Comparison of ENCODE assay signal across 15 cellular contexts in genomic region chr1:52659851-52660596, GRCh38. TPM values are rescaled to one million over a fixed set of nuclear protein-coding genes. Genes with fewer than 3 reads are reported as not detected.
DNase-seq lines count a peak whose midpoint lies in the region; ATAC-seq and TF ChIP-seq lines count a peak whose summit lies in the region.
"Had no signal": no experiment of that assay in that cellular context is flagged by ENCODE, and none has a peak within 500 bp of the region (broad histone marks: within the 10 kb centered on the region; RNA-seq: fewer than 3 reads in every experiment).

No MANE protein-coding gene starts in this region.

- no peaks in the 10 kb centered on the region for H3K27me3 Mint-ChIP-seq in CD8-positive, alpha-beta memory T cell
- no peaks in the 10 kb centered on the region for H3K27me3 Mint-ChIP-seq in activated T-helper 1 cell treated with anti-CD3 and anti-CD28 coated beads, Interleukin-12 subunit alpha, Interleukin-12 subunit beta, Interleukin-2, Interleukin-4 antibody, amounts not matched to agents 30 ng/mL and 10 ng/mL and 1 ng/mL, durations not matched to agents 14 hours and 24 hours and 36 hours (ENCODE audit: insufficient read depth)
- H3K27me3 Mint-ChIP-seq: effector memory CD8-positive, alpha-beta T cell had no signal

- H3K27ac Mint-ChIP-seq in CD8-positive, alpha-beta memory T cell = peak overlapping the region in 6 of 8 donors; percentile 28 to 85 (median 63)
- peak overlapping the region; percentile 90 for H3K27ac Mint-ChIP-seq in activated T-helper 1 cell treated with anti-CD3 and anti-CD28 coated beads, Interleukin-12 subunit alpha, Interleukin-12 subunit beta, Interleukin-2, Interleukin-4 antibody, amounts not matched to agents 30 ng/mL and 10 ng/mL and 1 ng/mL, durations not matched to agents 14 hours and 24 hours and 36 hours

- no peak overlapping the region for H3K4me3 Mint-ChIP-seq in CD8-positive, alpha-beta memory T cell
- H3K4me3 Mint-ChIP-seq in activated T-helper 1 cell treated with anti-CD3 and anti-CD28 coated beads, Interleukin-12 subunit alpha, Interleukin-12 subunit beta, Interleukin-2, Interleukin-4 antibody, amounts not matched to agents 30 ng/mL and 10 ng/mL and 1 ng/mL, durations not matched to agents 14 hours and 24 hours and 36 hours = peak overlapping the region; percentile 29
- H3K4me3 Mint-ChIP-seq: effector memory CD8-positive, alpha-beta T cell had no signal

- H3K9ac ChIP-seq in HUES48 (ENCODE audit: low read depth, low read length) (no peak overlapping the region), SK-N-SH (no peak overlapping the region)
- H3K9ac ChIP-seq: BLaER1 had no signal

- H3K27me3 ChIP-seq in CD8-positive, alpha-beta memory T cell (ENCODE audit: insufficient read depth, low read length, poor library complexity, severe bottlenecking) = no peaks in the 10 kb centered on the region
- H3K27me3 ChIP-seq in HUES48 (ENCODE audit: control insufficient read depth, insufficient read depth, low read length) (no peaks in the 10 kb centered on the region), SK-N-SH (ENCODE audit: insufficient read depth) (no peaks in the 10 kb centered on the region)
- H3K27me3 ChIP-seq: BLaER1, uterus had no signal

- WGBS in mesodermal cell (ENCODE audit: insufficient coverage in 2 of 2), 2 experiments = 31% methylated on average over 11 to 13 of the region's 13 CpGs
- 72% methylated on average over 9 of the region's 13 CpGs for WGBS in SK-N-SH (ENCODE audit: low lambda C conversion rate)

- POLR2A ChIA-PET in CD8-positive, alpha-beta memory T cell (lab: Charles Lee) = no interaction called here
- POLR2A ChIA-PET in SK-N-SH (lab: Yijun Ruan, JAX) = no interaction called here

- H3K9me3 Mint-ChIP-seq in CD8-positive, alpha-beta memory T cell = no peaks in the 10 kb centered on the region
- no peaks in the 10 kb centered on the region for H3K9me3 Mint-ChIP-seq in activated T-helper 1 cell treated with anti-CD3 and anti-CD28 coated beads, Interleukin-12 subunit alpha, Interleukin-12 subunit beta, Interleukin-2, Interleukin-4 antibody, amounts not matched to agents 30 ng/mL and 10 ng/mL and 1 ng/mL, durations not matched to agents 14 hours and 24 hours and 36 hours
- H3K9me3 Mint-ChIP-seq: effector memory CD8-positive, alpha-beta T cell had no signal

- no peaks in the 10 kb centered on the region for H3K79me2 ChIP-seq in SK-N-SH (ENCODE audit: insufficient read depth)

- no peaks in the 10 kb centered on the region for H3K9me3 ChIP-seq in CD8-positive, alpha-beta memory T cell (ENCODE audit: low read length)
- H3K9me3 ChIP-seq in HUES48 (ENCODE audit: control insufficient read depth, insufficient read depth, low read length) (no peaks in the 10 kb centered on the region), mesodermal cell (ENCODE audit: control insufficient read depth, low read length) (no peaks in the 10 kb centered on the region), SK-N-SH (no peaks in the 10 kb centered on the region)
- H3K9me3 ChIP-seq: BLaER1, uterus had no signal

- H3F3A ChIP-seq in SK-N-SH (replicated peaks; ENCODE audit: insufficient read depth) = no peaks in the 10 kb centered on the region

- CTCF ChIA-PET in CD8-positive, alpha-beta memory T cell (lab: Charles Lee) = no interaction called here
- CTCF ChIA-PET in SK-N-SH (lab: Yijun Ruan, JAX) = interaction anchor here (1.2 kb wide), 1 partner anchor 26 kb away, joined by 3 read pairs; no protein-coding TSS in a partner anchor

- no peak for DNase-seq in CD8-positive, alpha-beta memory T cell
- no peak for DNase-seq in activated T-helper 1 cell treated with anti-CD3 and anti-CD28 coated beads, Interleukin-12 subunit alpha, Interleukin-12 subunit beta, Interleukin-2, Interleukin-4 antibody, amounts not matched to agents 30 ng/mL and 10 ng/mL and 1 ng/mL, durations not matched to agents 14 hours and 24 hours and 36 hours (ENCODE audit: low spot score)
- DNase-seq in stimulated activated CD4-positive, alpha-beta T cell treated with anti-CD3 and anti-CD28 coated beads, Interleukin-2, amount 100 ng/mL, for 48 hours = no peak
- DNase-seq in SW480 (ENCODE audit: low spot score) (no peak), SK-N-SH (no peak)
- DNase-seq: activated CD4-positive, alpha-beta T cell treated with anti-CD3 and anti-CD28 coated beads, Interleukin-2, amount 50 U/mL, for 1 hour; anterior cingulate cortex; effector memory CD8-positive, alpha-beta T cell; Right ventricle myocardium superior; uterus had no signal

- H4K20me1 ChIP-seq in SK-N-SH (ENCODE audit: insufficient read depth) = no peaks in the 10 kb centered on the region
- H4K20me1 ChIP-seq: BLaER1 had no signal

- H3K36me3 ChIP-seq in CD8-positive, alpha-beta memory T cell (ENCODE audit: insufficient read depth, low read length) = peaks cover 10% of the 10 kb centered on the region
- no peaks in the 10 kb centered on the region for H3K36me3 ChIP-seq in HUES48 (ENCODE audit: control insufficient read depth, insufficient read depth, low read length)
- no peaks in the 10 kb centered on the region for H3K36me3 ChIP-seq in mesodermal cell (ENCODE audit: control insufficient read depth, insufficient read depth, low read length)
- no peaks in the 10 kb centered on the region for H3K36me3 ChIP-seq in SK-N-SH (replicated peaks in 1 of 2; ENCODE audit: control insufficient read depth in 1 of 2, insufficient read depth in 2 of 2, low read length in 1 of 2)
- H3K36me3 ChIP-seq: uterus had no signal

- H3K4me2 ChIP-seq in SK-N-SH = no peak overlapping the region
- H3K4me2 ChIP-seq: BLaER1 had no signal

- no peak for TF ChIP-seq EP300 in SK-N-SH (IDR thresholded peaks at IDR 0.05; ENCODE audit: borderline replicate concordance in 1 of 2, low read depth in 1 of 2, low read length in 1 of 2)

- no peak for TF ChIP-seq RAD21 in SK-N-SH (IDR thresholded peaks at IDR 0.05; ENCODE audit: low read length)

- no peak overlapping the region for H2AFZ ChIP-seq in SK-N-SH (ENCODE audit: low read depth)

- H3K36me3 Mint-ChIP-seq in CD8-positive, alpha-beta memory T cell = peaks cover 0 to 49% (median 6%) of the 10 kb centered on the region in 3 donors
- peaks cover 14% of the 10 kb centered on the region for H3K36me3 Mint-ChIP-seq in activated T-helper 1 cell treated with anti-CD3 and anti-CD28 coated beads, Interleukin-12 subunit alpha, Interleukin-12 subunit beta, Interleukin-2, Interleukin-4 antibody, amounts not matched to agents 30 ng/mL and 10 ng/mL and 1 ng/mL, durations not matched to agents 14 hours and 24 hours and 36 hours (ENCODE audit: low read depth)

- H3K9me2 ChIP-seq in SK-N-SH = no peaks in the 10 kb centered on the region

- intact Hi-C loops in activated T-helper 1 cell treated with anti-CD3 and anti-CD28 coated beads, Interleukin-12 subunit alpha, Interleukin-12 subunit beta, Interleukin-2, Interleukin-4 antibody, amounts not matched to agents 30 ng/mL and 10 ng/mL and 1 ng/mL, durations not matched to agents 14 hours and 24 hours and 36 hours (cut with micrococcal nuclease) = loop anchor here (1.0 to 2.0 kb wide), 5 partner anchors 23 to 108 kb away; partner anchors contain the start of genes GPX7 and SHISAL2A

- no peak overlapping the region for H3K27ac ChIP-seq in CD8-positive, alpha-beta memory T cell (ENCODE audit: low read depth, low read length)
- H3K27ac ChIP-seq in HUES48 (ENCODE audit: low read depth, low read length) (peak overlapping the region; percentile 84), mesodermal cell (ENCODE audit: low read depth, low read length, severe bottlenecking) (peak overlapping the region; percentile 85), SK-N-SH (ENCODE audit: low read depth in 2 of 2, low read length in 1 of 2) (no peak overlapping the region)
- H3K27ac ChIP-seq: BLaER1, uterus had no signal

- TF ChIP-seq CTCF in SK-N-SH (IDR thresholded peaks at IDR 0.05) = no peak

- peaks cover 7 to 22% (median 15%) of the 10 kb centered on the region in 3 donors for H3K4me1 Mint-ChIP-seq in CD8-positive, alpha-beta memory T cell
- peaks cover 31% of the 10 kb centered on the region for H3K4me1 Mint-ChIP-seq in activated T-helper 1 cell treated with anti-CD3 and anti-CD28 coated beads, Interleukin-12 subunit alpha, Interleukin-12 subunit beta, Interleukin-2, Interleukin-4 antibody, amounts not matched to agents 30 ng/mL and 10 ng/mL and 1 ng/mL, durations not matched to agents 14 hours and 24 hours and 36 hours (ENCODE audit: low read depth)

- ATAC-seq in GM19395 (IDR thresholded peaks at IDR 0.05; ENCODE audit: unreplicated experiment) = no peak
- ATAC-seq: effector memory CD8-positive, alpha-beta T cell had no signal

- H3K4me1 ChIP-seq in CD8-positive, alpha-beta memory T cell (ENCODE audit: insufficient read depth, low read length) = no peaks in the 10 kb centered on the region
- peaks cover 30% of the 10 kb centered on the region for H3K4me1 ChIP-seq in HUES48 (ENCODE audit: control insufficient read depth, insufficient read depth, low read length)
- peaks cover 12% of the 10 kb centered on the region for H3K4me1 ChIP-seq in mesodermal cell (ENCODE audit: control insufficient read depth, insufficient read depth, low read length, poor library complexity, severe bottlenecking)
- peaks cover 0 to 4% of the 10 kb centered on the region in 2 experiments; a peak in 2 of 4 replicates for H3K4me1 ChIP-seq in SK-N-SH (ENCODE audit: control insufficient read depth in 1 of 2, insufficient read depth in 2 of 2, low read depth in 1 of 2, low read length in 1 of 2)
- H3K4me1 ChIP-seq: uterus had no signal

- H3K4me3 ChIP-seq in CD8-positive, alpha-beta memory T cell (ENCODE audit: low read length) = no peak overlapping the region
- H3K4me3 ChIP-seq in HUES48 (ENCODE audit: low read depth, low read length) (peak overlapping the region; percentile 19; the same call in 1 of the 2 replicates), mesodermal cell (ENCODE audit: extremely low read depth, insufficient read depth, low read length, poor library complexity, severe bottlenecking) (no peak overlapping the region), SK-N-SH (ENCODE audit: low read depth in 2 of 2, low read length in 1 of 2) (no peak overlapping the region)
- H3K4me3 ChIP-seq: BLaER1, uterus had no signal

RNA-seq across cellular contexts. Expression of gene SHISAL2A, which starts 27.1 kb away (rescaled TPM):
- total RNA-seq in CD8-positive, alpha-beta memory T cell = 10 to 100 TPM; 15.7 to 16.7 TPM
- polyA plus RNA-seq in CD8-positive, alpha-beta memory T cell = 11.3 TPM
- 5.7 and 6.0 TPM in 2 replicates for total RNA-seq in activated T-helper 1 cell treated with anti-CD3 and anti-CD28 coated beads, Interleukin-12 subunit alpha, Interleukin-12 subunit beta, Interleukin-2, Interleukin-4 antibody, amounts not matched to agents 30 ng/mL and 10 ng/mL and 1 ng/mL, durations not matched to agents 14 hours and 24 hours and 36 hours
- polyA plus RNA-seq in mesodermal cell (2013, experiment 1 of 2) = 0.74 TPM
- 0.25 TPM for polyA plus RNA-seq in mesodermal cell (2013, experiment 2 of 2)
- polyA plus RNA-seq in SK-N-SH (2012; rRNA removed) = 0.07 TPM in 1 of 2 replicates, not detected in the other
- polyA plus RNA-seq in SK-N-SH (2012; cell fraction: cytosol; rRNA removed) = not detected in 2 replicates
- polyA plus RNA-seq in SK-N-SH (2012; cell fraction: nucleus; rRNA removed) = 0.05 TPM in 1 of 2 replicates, not detected in the other
- total RNA-seq: H4, Right ventricle myocardium superior had no signal

RNA-seq across cellular contexts. Expression of gene COA7, which starts 38.1 kb away (rescaled TPM):
- 10 to 100 TPM; 39.8 to 41.2 TPM for total RNA-seq in CD8-positive, alpha-beta memory T cell
- polyA plus RNA-seq in CD8-positive, alpha-beta memory T cell = 3.2 TPM
- total RNA-seq in activated T-helper 1 cell treated with anti-CD3 and anti-CD28 coated beads, Interleukin-12 subunit alpha, Interleukin-12 subunit beta, Interleukin-2, Interleukin-4 antibody, amounts not matched to agents 30 ng/mL and 10 ng/mL and 1 ng/mL, durations not matched to agents 14 hours and 24 hours and 36 hours = 37.6 and 39.9 TPM in 2 replicates
- polyA plus RNA-seq in mesodermal cell (2013, experiment 1 of 2) = 7.9 TPM
- polyA plus RNA-seq in mesodermal cell (2013, experiment 2 of 2) = 7.5 TPM
- polyA plus RNA-seq in SK-N-SH (2012; rRNA removed) = 9.0 and 13.7 TPM in 2 replicates
- 9.9 and 11.0 TPM in 2 replicates for polyA plus RNA-seq in SK-N-SH (2012; cell fraction: cytosol; rRNA removed)
- 4.0 and 5.6 TPM in 2 replicates for polyA plus RNA-seq in SK-N-SH (2012; cell fraction: nucleus; rRNA removed)

RNA-seq across cellular contexts. Expression of gene GPX7, which starts 57.9 kb away (rescaled TPM):
- 10 to 100 TPM; 29.9 to 30.0 TPM for total RNA-seq in CD8-positive, alpha-beta memory T cell
- polyA plus RNA-seq in CD8-positive, alpha-beta memory T cell = 31.9 TPM
- 32.7 and 32.8 TPM in 2 replicates for total RNA-seq in activated T-helper 1 cell treated with anti-CD3 and anti-CD28 coated beads, Interleukin-12 subunit alpha, Interleukin-12 subunit beta, Interleukin-2, Interleukin-4 antibody, amounts not matched to agents 30 ng/mL and 10 ng/mL and 1 ng/mL, durations not matched to agents 14 hours and 24 hours and 36 hours
- polyA plus RNA-seq in mesodermal cell (2013, experiment 1 of 2) = 78.3 TPM
- polyA plus RNA-seq in mesodermal cell (2013, experiment 2 of 2) = 71.3 TPM
- polyA plus RNA-seq in SK-N-SH (2012; rRNA removed) = 5.7 and 6.2 TPM in 2 replicates
- polyA plus RNA-seq in SK-N-SH (2012; cell fraction: cytosol; rRNA removed) = 4.4 and 6.3 TPM in 2 replicates
- polyA plus RNA-seq in SK-N-SH (2012; cell fraction: nucleus; rRNA removed) = 2.7 and 2.9 TPM in 2 replicates

Comparison
In these comparisons a context has a peak if more than half of its experiments do, and no peak if none do; other contexts are left out.
1. H3K27ac ChIP-seq: peak in HUES48 (single experiment) and mesodermal cell (single experiment); none in CD8-positive, alpha-beta memory T cell (single experiment) and SK-N-SH (0 of 2).